Comparison of ENCODE assay signal across 1 cellular context in genomic region chr7:100705753-100706671, GRCh38.
TF ChIP-seq lines count a peak whose summit lies in the region.

POP7 (plus strand) TSS chr7:100706121; CDS start chr7:100706831, 710 bp downstream.

TF ChIP-seq in HepG2, 621 proteins besides CTCF, POLR2A, EP300 and RAD21 (continued from another document and continues in another):
- TF ChIP-seq ATF1 (CRISPR knock-in tag; IDR thresholded peaks at IDR 0.05) (no peak), IRF2 (CRISPR knock-in tag; IDR thresholded peaks at IDR 0.05) (no peak), ZNF263 (CRISPR knock-in tag; IDR thresholded peaks at IDR 0.05) (0 out of 2 replicates have a peak, but pooled peaks have one; percentile 0), SAFB2 (CRISPR knock-in tag; IDR thresholded peaks at IDR 0.05; ENCODE audit: borderline replicate concordance, low read depth) (no peak; the same call in 1 of the 2 replicates), ZFP41 (CRISPR knock-in tag; IDR thresholded peaks at IDR 0.05; ENCODE audit: borderline replicate concordance) (peak; percentile 8; the same call in 1 of the 2 replicates), SMARCC2 (IDR thresholded peaks at IDR 0.05) (no peak), KIAA2018 (CRISPR knock-in tag; IDR thresholded peaks at IDR 0.05; ENCODE audit: borderline replicate concordance) (0 out of 2 replicates have a peak, but pooled peaks have one; percentile 70), PTBP1 (IDR thresholded peaks at IDR 0.05; ENCODE audit: low read depth, low read length, poor library complexity, severe bottlenecking) (no peak), KDM2A (CRISPR knock-in tag; IDR thresholded peaks at IDR 0.05; ENCODE audit: borderline replicate concordance, low read depth) (peak; percentile 69), HINFP (CRISPR knock-in tag; IDR thresholded peaks at IDR 0.05; ENCODE audit: low read depth) (peak; percentile 16; the same call in 1 of the 2 replicates), TAF1 (CRISPR knock-in tag; IDR thresholded peaks at IDR 0.05) (peak; percentile 78), ZNF784 (CRISPR knock-in tag; IDR thresholded peaks at IDR 0.05; ENCODE audit: borderline replicate concordance) (no peak; the same call in 1 of the 2 replicates), ATF6 (CRISPR knock-in tag; conservative IDR thresholded peaks at IDR 0.05) (no peak), BRD4 (CRISPR knock-in tag; IDR thresholded peaks at IDR 0.05) (no peak; the same call in 1 of the 2 replicates), ESRRA (CRISPR knock-in tag; IDR thresholded peaks at IDR 0.05; ENCODE audit: low read depth) (peak; percentile 38; the same call in 1 of the 2 replicates), ZBTB43 (CRISPR knock-in tag; conservative IDR thresholded peaks at IDR 0.05) (peak; percentile 9; the same call in 1 of the 2 replicates), HNF1A (IDR thresholded peaks at IDR 0.05; ENCODE audit: low read depth) (no peak), HNF1A (CRISPR knock-in tag; IDR thresholded peaks at IDR 0.05; ENCODE audit: borderline replicate concordance) (peak; percentile 56; the same call in 1 of the 2 replicates), ZNF547 (CRISPR knock-in tag; IDR thresholded peaks at IDR 0.05) (peak; percentile 88), PATZ1 (CRISPR knock-in tag; IDR thresholded peaks at IDR 0.05) (0 out of 2 replicates have a peak, but pooled peaks have one; percentile 8), SNRNP70 (IDR thresholded peaks at IDR 0.05; ENCODE audit: low read depth, low read length) (no peak), MYC (CRISPR knock-in tag; IDR thresholded peaks at IDR 0.05; ENCODE audit: borderline replicate concordance) (peak; percentile 88; the same call in 1 of the 2 replicates), MLLT10 (CRISPR knock-in tag; IDR thresholded peaks at IDR 0.05) (no peak), SP5 (CRISPR knock-in tag; IDR thresholded peaks at IDR 0.05; ENCODE audit: borderline replicate concordance, low read depth) (peak; percentile 67; the same call in 1 of the 2 replicates), HES4 (CRISPR knock-in tag; IDR thresholded peaks at IDR 0.05; ENCODE audit: borderline replicate concordance) (no peak), MED1 (CRISPR knock-in tag; IDR thresholded peaks at IDR 0.05) (peak; percentile 57; the same call in 1 of the 2 replicates), ZNF574 (CRISPR knock-in tag; IDR thresholded peaks at IDR 0.05) (peak; percentile 56; the same call in 1 of the 2 replicates), ZSCAN25 (CRISPR knock-in tag; IDR thresholded peaks at IDR 0.05) (no peak), ZNF282 (IDR thresholded peaks at IDR 0.05; ENCODE audit: partially characterized antibody) (no peak), RELA (CRISPR knock-in tag; IDR thresholded peaks at IDR 0.05) (no peak), ZSCAN20 (CRISPR knock-in tag; IDR thresholded peaks at IDR 0.05; ENCODE audit: borderline replicate concordance) (no peak), RFX5 (IDR thresholded peaks at IDR 0.05; ENCODE audit: low read depth, low read length) (no peak), PHF21A (CRISPR knock-in tag; IDR thresholded peaks at IDR 0.05) (no peak; the same call in 1 of the 2 replicates), KDM1A (CRISPR knock-in tag; IDR thresholded peaks at IDR 0.05) (no peak)
